In genomic region chr5:75089137-75089536, GRCh38 we compare ENCODE assay signal across 23 cellular contexts. TPM values are rescaled to one million over a fixed set of nuclear protein-coding genes. Genes with fewer than 3 reads are reported as not detected.
DNase-seq lines count a peak whose midpoint lies in the region; ATAC-seq, FAIRE-seq and TF ChIP-seq lines count a peak whose summit lies in the region.
"Had no signal": no experiment of that assay in that cellular context is flagged by ENCODE, and none has a peak within 500 bp of the region (broad histone marks: within the 10 kb centered on the region; RNA-seq: fewer than 3 reads in every experiment).

No MANE protein-coding gene starts in this region.

- peak; percentile 89 for ATAC-seq in activated CD4-positive, alpha-beta T cell treated with anti-CD3 and anti-CD28 coated beads for 36 hours
- ATAC-seq: lower lobe of right lung, T-cell had no signal

- TF ChIP-seq CTCF in bronchial epithelial cell (IDR thresholded peaks at IDR 0.05; ENCODE audit: insufficient read depth, low read length, severe bottlenecking) (no peak), hepatocyte (IDR thresholded peaks at IDR 0.05; ENCODE audit: poor library complexity) (no peak)

- H2AFZ ChIP-seq in hepatocyte, result no peak overlapping the region

- H4K20me1 ChIP-seq in hepatocyte (ENCODE audit: insufficient read depth, poor library complexity, severe bottlenecking), result no peaks in the 10 kb centered on the region

- H3K9me3 Mint-ChIP-seq in activated CD4-positive, alpha-beta T cell treated with anti-CD3 and anti-CD28 coated beads for 36 hours (ENCODE audit: low read depth), result no peaks in the 10 kb centered on the region
- H3K9me3 Mint-ChIP-seq: activated T-helper 2 cell treated with anti-CD3 and anti-CD28 coated beads, Interferon-gamma antibody, Interleukin-2, Interleukin-4, amounts not matched to agents 10 μg/mL and 5 μg/mL and 100 μg/mL, durations not matched to agents 14 hours and 24 hours and 36 hours; brain; stimulated activated naive CD8-positive, alpha-beta T cell treated with anti-CD3 and anti-CD28 coated beads, Interleukin-15, Interleukin-2, amounts not matched to agents 100 ng/mL and 50 ng/mL, for 24 hours; T-cell had no signal

- H3K4me3 ChIP-seq in Jurkat, Clone E6-1 (ENCODE audit: low read length), result no peak overlapping the region
- H3K4me3 ChIP-seq in bronchial epithelial cell (ENCODE audit: low read depth, low read length) (no peak overlapping the region), hepatocyte (no peak overlapping the region)
- H3K4me3 ChIP-seq: lower lobe of right lung had no signal

- 90% methylated on average over 1 of the region's 1 CpG for WGBS in hepatocyte (ENCODE audit: low lambda C conversion rate, missing lambda C conversion rate)

- no peaks in the 10 kb centered on the region for H3K36me3 Mint-ChIP-seq in activated CD4-positive, alpha-beta T cell treated with anti-CD3 and anti-CD28 coated beads for 36 hours (ENCODE audit: low read depth)
- H3K36me3 Mint-ChIP-seq: brain, T-cell had no signal

- no peak overlapping the region for H3K27ac ChIP-seq in hepatocyte
- H3K27ac ChIP-seq: 22Rv1, C4-2B, lower lobe of right lung had no signal

- no peaks in the 10 kb centered on the region for H3K9me2 ChIP-seq in hepatocyte (replicated peaks; ENCODE audit: insufficient read depth)

- POLR2A ChIA-PET in activated CD4-positive, alpha-beta T cell treated with anti-CD3 and anti-CD28 coated beads for 36 hours (lab: Charles Lee), result no interaction called here

- peak; percentile 59 for DNase-seq in activated CD4-positive, alpha-beta T cell treated with anti-CD3 and anti-CD28 coated beads for 36 hours
- no peak for DNase-seq in activated CD4-positive, alpha-beta T cell treated with anti-CD3 and anti-CD28 coated beads for 4 hours
- DNase-seq in Jurkat, Clone E6-1 (ENCODE audit: low read depth, low spot score), result peak; percentile 35
- DNase-seq in bronchial epithelial cell (ENCODE audit: low read depth) (peak; percentile 86), amniotic stem cell (lab: John Stamatoyannopoulos, UW) (no peak), hepatocyte (ENCODE audit: low spot score) (no peak), SHP77 treated with DMSO at 0.1 percent for 48 hours (lab: John Stamatoyannopoulos, UW) (no peak)
- peak; percentile 18 to 30 for DNase-seq in stimulated activated CD4-positive, alpha-beta T cell treated with anti-CD3 and anti-CD28 coated beads, Interleukin-2, amount 100 ng/mL, for 24 hours
- DNase-seq: activated CD4-positive, CD25-positive, alpha-beta regulatory T cell; DMS79; effector CD4-positive, alpha-beta T cell; GOT3; lower lobe of right lung; NCI-H1048; NCI-H748 treated with DMSO at 0.1 percent for 48 hours; retina; T-cell had no signal

- no peaks in the 10 kb centered on the region for H3K27me3 Mint-ChIP-seq in activated CD4-positive, alpha-beta T cell treated with anti-CD3 and anti-CD28 coated beads for 36 hours
- H3K27me3 Mint-ChIP-seq: brain; stimulated activated naive CD8-positive, alpha-beta T cell treated with anti-CD3 and anti-CD28 coated beads, Interleukin-15, Interleukin-2, amounts not matched to agents 100 ng/mL and 50 ng/mL, for 24 hours; T-cell had no signal

- H3K4me3 Mint-ChIP-seq in activated CD4-positive, alpha-beta T cell treated with anti-CD3 and anti-CD28 coated beads for 36 hours, result no peak overlapping the region
- H3K4me3 Mint-ChIP-seq: brain; stimulated activated naive CD8-positive, alpha-beta T cell treated with anti-CD3 and anti-CD28 coated beads, Interleukin-15, Interleukin-2, amounts not matched to agents 100 ng/mL and 50 ng/mL, for 24 hours; T-cell had no signal

- CTCF ChIA-PET in activated CD4-positive, alpha-beta T cell treated with anti-CD3 and anti-CD28 coated beads for 36 hours (lab: Charles Lee), result interaction anchor here (0.7 kb wide), 1 partner anchor 1187 kb away, joined by 3 read pairs; no protein-coding TSS in a partner anchor

- H3K27me3 ChIP-seq in bronchial epithelial cell (ENCODE audit: control insufficient read depth, insufficient read depth, low read length) (no peaks in the 10 kb centered on the region), hepatocyte (no peaks in the 10 kb centered on the region)

- H3K4me1 Mint-ChIP-seq in activated CD4-positive, alpha-beta T cell treated with anti-CD3 and anti-CD28 coated beads for 36 hours, result peaks cover 19% of the 10 kb centered on the region
- H3K4me1 Mint-ChIP-seq: brain had no signal

- H3K4me1 ChIP-seq in hepatocyte (ENCODE audit: insufficient read depth), result no peaks in the 10 kb centered on the region
- H3K4me1 ChIP-seq: lower lobe of right lung had no signal

- no peaks in the 10 kb centered on the region for H3K9me3 ChIP-seq in hepatocyte (ENCODE audit: low read depth)
- H3K9me3 ChIP-seq: lower lobe of right lung had no signal

- no peak overlapping the region for H3K4me2 ChIP-seq in hepatocyte

- FAIRE-seq in bronchial epithelial cell (lab: Jason Lieb, UNC), result peak; percentile 55

- no peak overlapping the region for H3K27ac Mint-ChIP-seq in activated CD4-positive, alpha-beta T cell treated with anti-CD3 and anti-CD28 coated beads for 36 hours
- H3K27ac Mint-ChIP-seq: activated T-helper 2 cell treated with anti-CD3 and anti-CD28 coated beads, Interferon-gamma antibody, Interleukin-2, Interleukin-4, amounts not matched to agents 10 μg/mL and 5 μg/mL and 100 μg/mL, durations not matched to agents 14 hours and 24 hours and 36 hours; brain; stimulated activated naive CD8-positive, alpha-beta T cell treated with anti-CD3 and anti-CD28 coated beads, Interleukin-15, Interleukin-2, amounts not matched to agents 100 ng/mL and 50 ng/mL, for 24 hours; T-cell had no signal

- no peaks in the 10 kb centered on the region for H3K36me3 ChIP-seq in bronchial epithelial cell (ENCODE audit: control insufficient read depth, insufficient read depth, low read length)
- no peaks in the 10 kb centered on the region for H3K36me3 ChIP-seq in hepatocyte (replicated peaks; ENCODE audit: insufficient read depth, low read depth)
- H3K36me3 ChIP-seq: lower lobe of right lung had no signal

- intact Hi-C loops in activated CD4-positive, alpha-beta T cell treated with anti-CD3 and anti-CD28 coated beads for 36 hours (cut with DNase I, micrococcal nuclease), result loop anchor here in 1 of 2 experiments (10.0 kb wide), 1 partner anchor 1156 kb away; no protein-coding TSS in a partner anchor

- H3K79me2 ChIP-seq in hepatocyte, result no peaks in the 10 kb centered on the region

RNA-seq across cellular contexts. Expression of gene GCNT4, which starts 36.8 kb away (rescaled TPM):
- 1 to 10 TPM; 1.9 to 2.1 TPM for total RNA-seq in activated CD4-positive, alpha-beta T cell treated with anti-CD3 and anti-CD28 coated beads for 36 hours
- polyA plus RNA-seq in Jurkat, Clone E6-1 (2012; ENCODE audit: insufficient read depth, insufficient read length), result 2.6 TPM
- total RNA-seq in bronchial epithelial cell (2.9 and 5.5 TPM in 2 replicates), hepatocyte (7.9 and 8.3 TPM in 2 replicates)
- polyA plus RNA-seq in hepatocyte, result 1.5 TPM in 2 replicates
- polyA plus RNA-seq: neural cell had no signal

Comparison
In these comparisons a context has a peak if more than half of its experiments do, and no peak if none do; other contexts are left out.
1. DNase-seq: peak in activated CD4-positive, alpha-beta T cell treated with anti-CD3 and anti-CD28 coated beads for 36 hours (single experiment), Jurkat, Clone E6-1 (single experiment), bronchial epithelial cell (single experiment) and stimulated activated CD4-positive, alpha-beta T cell treated with anti-CD3 and anti-CD28 coated beads, Interleukin-2, amount 100 ng/mL, for 24 hours (2 of 2); none in activated CD4-positive, alpha-beta T cell treated with anti-CD3 and anti-CD28 coated beads for 4 hours (0 of 2), amniotic stem cell (single experiment), hepatocyte (single experiment) and SHP77 treated with DMSO at 0.1 percent for 48 hours (single experiment).